In the genomic region with DNA sequence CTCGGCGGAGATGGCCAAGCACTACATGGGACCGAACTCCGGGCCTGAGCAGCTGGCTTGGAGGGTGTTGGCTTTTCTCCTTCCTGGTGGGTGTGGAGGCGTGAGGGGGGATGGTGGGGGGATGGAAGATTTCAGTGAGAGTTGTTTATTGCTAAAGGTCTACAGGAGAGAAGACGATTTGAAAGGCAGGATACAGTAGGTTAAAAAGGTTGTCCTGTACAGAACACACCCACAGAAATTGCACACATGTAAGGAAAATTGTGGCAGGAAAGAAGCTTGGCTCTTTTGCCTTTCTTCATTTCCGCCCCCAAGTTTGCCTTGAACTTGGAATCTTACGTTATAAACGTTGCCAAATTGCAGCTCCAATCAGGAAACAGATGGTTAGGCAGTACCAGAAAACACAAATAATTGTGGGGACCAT, we compare ENCODE assay signal across 22 cellular contexts.
A peak's percentile ranks its signal among the peaks of the same experiment; 100 is the strongest.
DNase-seq lines count a peak whose midpoint lies in the region; ATAC-seq and TF ChIP-seq lines count a peak whose summit lies in the region.
"Had no signal": no experiment of that assay in that cellular context is flagged by ENCODE, and none has a peak within 500 bp of the region (broad histone marks: within the 10 kb centered on the region; RNA-seq: fewer than 3 reads in every experiment).

No MANE protein-coding gene starts in this region.

- H3K27me3 ChIP-seq in HL-60 (ENCODE audit: insufficient read depth, poor library complexity, severe bottlenecking) = no peaks in the 10 kb centered on the region
- no peaks in the 10 kb centered on the region for H3K27me3 ChIP-seq in esophagus (ENCODE audit: control insufficient read depth in 1 of 2, insufficient read depth in 2 of 2, low read length in 2 of 2)
- H3K27me3 ChIP-seq in tibial artery = no peaks in the 10 kb centered on the region
- H3K27me3 ChIP-seq: colonic mucosa, SJCRH30 had no signal

- peak overlapping the region; percentile 71 for H3K27ac ChIP-seq in HL-60 (replicated peaks)
- H3K27ac ChIP-seq in esophagus (ENCODE audit: low read depth in 2 of 2, low read length in 1 of 2) = peak overlapping the region; percentile 55 to 83
- H3K27ac ChIP-seq in tibial artery = no peak overlapping the region
- H3K27ac ChIP-seq: colonic mucosa, SJCRH30 had no signal

- H3K9me3 ChIP-seq in esophagus (ENCODE audit: control insufficient read depth in 2 of 2, insufficient read depth in 1 of 2, low read depth in 1 of 2, low read length in 1 of 2) (no peaks in the 10 kb centered on the region), tibial artery (no peaks in the 10 kb centered on the region)
- H3K9me3 ChIP-seq: colonic mucosa, SJCRH30 had no signal

- 45 to 49% methylated on average over 9 of the region's 9 CpGs for whole genome bisulfite sequencing in esophagus, 2 donors

- intact Hi-C loops in sciatic nerve (cut with DNase I) = no loop called here
- intact Hi-C loops in tibial artery (cut with DNase I; ENCODE audit: low total_unique reads) = loop anchor here (10.0 kb wide), 1 partner anchor 264 kb away; no protein-coding TSS in a partner anchor

- TF ChIP-seq CTCF in HL-60 (IDR thresholded peaks at IDR 0.05; ENCODE audit: insufficient read depth, low read length) (no peak), tibial artery (IDR thresholded peaks at IDR 0.05) (no peak)

- H3K4me3 ChIP-seq in HL-60 (replicated peaks; ENCODE audit: insufficient read depth, low read length) (no peak overlapping the region), esophagus (ENCODE audit: low read depth in 1 of 2, low read length in 2 of 2) (no peak overlapping the region), tibial artery (no peak overlapping the region)
- H3K4me3 ChIP-seq: colonic mucosa, SJCRH30 had no signal

- H3K4me1 ChIP-seq in esophagus (ENCODE audit: control insufficient read depth in 2 of 2, insufficient read depth in 2 of 2, low read length in 1 of 2) = no peaks in the 10 kb centered on the region
- no peaks in the 10 kb centered on the region for H3K4me1 ChIP-seq in tibial artery
- H3K4me1 ChIP-seq: colonic mucosa, SJCRH30 had no signal

- DNase-seq in HL-60 (ENCODE audit: low read depth in 1 of 2, low spot score in 1 of 2) (peak; percentile 43 to 49), left lobe of liver (ENCODE audit: low spot score) (no peak), sciatic nerve (ENCODE audit: low spot score) (no peak), tibial artery (no peak), 8988T (no peak), NCI-H1436 treated with DMSO at 0.1 percent for 48 hours (lab: John Stamatoyannopoulos, UW) (no peak)
- no peak for DNase-seq in stimulated activated CD8-positive, alpha-beta memory T cell treated with anti-CD3 and anti-CD28 coated beads, Interleukin-4, amount 100 ng/mL, for 48 hours
- DNase-seq: activated CD4-positive, alpha-beta T cell treated with anti-CD3 and anti-CD28 coated beads, Interleukin-2, amount 10 ng/mL, durations not matched to agents 24 days and 14 days; activated CD8-positive, alpha-beta memory T cell treated with anti-CD3 and anti-CD28 coated beads, Interleukin-2, amount 10 ng/mL, durations not matched to agents 7 days and 5 days; activated naive CD8-positive, alpha-beta T cell treated with anti-CD3 and anti-CD28 coated beads for 36 hours; CD4-positive, alpha-beta memory T cell; colonic mucosa; DMS153; hypothalamus; IMR-90; islet precursor cell; MM.1S; NCI-H1694; NCI-H774; SJCRH30 had no signal

- peak; percentile 67 for ATAC-seq in left lobe of liver
- peak; percentile 52 for ATAC-seq in sciatic nerve
- ATAC-seq: activated CD8-positive, alpha-beta memory T cell treated with anti-CD3 and anti-CD28 coated beads, Interleukin-2, amount 10 ng/mL, durations not matched to agents 7 days and 5 days; PC-3 had no signal

- H3K36me3 ChIP-seq in esophagus (ENCODE audit: control insufficient read depth in 2 of 2, insufficient read depth in 2 of 2, low read length in 1 of 2) = no peaks in the 10 kb centered on the region
- H3K36me3 ChIP-seq in tibial artery = no peaks in the 10 kb centered on the region
- H3K36me3 ChIP-seq: colonic mucosa, SJCRH30 had no signal

Comparison
In these comparisons a context has a peak if more than half of its experiments do, and no peak if none do; other contexts are left out.
1. DNase-seq: peak in HL-60 (2 of 2); none in left lobe of liver (single experiment), sciatic nerve (single experiment), tibial artery (0 of 2), 8988T (single experiment), NCI-H1436 treated with DMSO at 0.1 percent for 48 hours (single experiment) and stimulated activated CD8-positive, alpha-beta memory T cell treated with anti-CD3 and anti-CD28 coated beads, Interleukin-4, amount 100 ng/mL, for 48 hours (single experiment).
2. H3K27ac ChIP-seq: peak in HL-60 (single experiment) and esophagus (2 of 2); none in tibial artery (0 of 2).